Comparison of ENCODE assay signal across 12 cellular contexts in genomic region chr3:67291287-67292252, GRCh38.
A peak's percentile ranks its signal among the peaks of the same experiment; 100 is the strongest.
DNase-seq lines count a peak whose midpoint lies in the region; ATAC-seq and TF ChIP-seq lines count a peak whose summit lies in the region.
"Had no signal": no experiment of that assay in that cellular context is flagged by ENCODE, and none has a peak within 500 bp of the region (broad histone marks: within the 10 kb centered on the region; RNA-seq: fewer than 3 reads in every experiment).

No MANE protein-coding gene starts in this region.

- DNase-seq in MCF 10A (ENCODE audit: unreplicated experiment) (peak; percentile 3), breast epithelium (ENCODE audit: low spot score in 2 of 2) (no peak), fibroblast of mammary gland (ENCODE audit: low read depth) (peak; percentile 4), epidermal melanocyte (ENCODE audit: insufficient read length, low spot score) (no peak)
- no peak for DNase-seq in stimulated activated naive CD8-positive, alpha-beta T cell treated with anti-CD3 and anti-CD28 coated beads, Interleukin-15, amount 100 ng/mL, for 72 hours
- DNase-seq in effector CD4-positive, alpha-beta T cell = no peak
- DNase-seq: NCI-H345; stimulated activated naive CD4-positive, alpha-beta T cell; T-helper 9 cell had no signal

- BruUV-seq in MCF 10A (replicated peaks; lab: Mats Ljungman, UMichigan) = no TSS peak

- no peaks in the 10 kb centered on the region for H3K9me3 ChIP-seq in breast epithelium

- H3K4me1 Mint-ChIP-seq in MCF 10A (ENCODE audit: insufficient read depth, unreplicated experiment) = no peaks in the 10 kb centered on the region
- H3K4me1 Mint-ChIP-seq in stimulated activated naive CD8-positive, alpha-beta T cell treated with anti-CD3 and anti-CD28 coated beads, Interleukin-15, amount 100 ng/mL, for 72 hours = peaks cover 8% of the 10 kb centered on the region
- H3K4me1 Mint-ChIP-seq: mesothelial cell of epicardium had no signal

- peaks cover 8% of the 10 kb centered on the region for H3K9me3 Mint-ChIP-seq in MCF 10A (ENCODE audit: unreplicated experiment)
- H3K9me3 Mint-ChIP-seq in stimulated activated naive CD8-positive, alpha-beta T cell treated with anti-CD3 and anti-CD28 coated beads, Interleukin-15, amount 100 ng/mL, for 72 hours = no peaks in the 10 kb centered on the region
- H3K9me3 Mint-ChIP-seq: mesothelial cell of epicardium had no signal

- H3K4me1 ChIP-seq in breast epithelium = no peaks in the 10 kb centered on the region

- no peak for TF ChIP-seq POLR2A in breast epithelium (IDR thresholded peaks at IDR 0.05)

- H3K27me3 ChIP-seq in breast epithelium = no peaks in the 10 kb centered on the region

- no peaks in the 10 kb centered on the region for H3K36me3 Mint-ChIP-seq in MCF 10A (ENCODE audit: insufficient read depth, unreplicated experiment)
- H3K36me3 Mint-ChIP-seq: mesothelial cell of epicardium had no signal

- no peaks in the 10 kb centered on the region for H3K36me3 ChIP-seq in breast epithelium

- H3K27ac ChIP-seq in breast epithelium = no peak overlapping the region

- intact Hi-C loops in MCF 10A (cut with micrococcal nuclease) = no loop called here
- intact Hi-C loops in breast epithelium (cut with DNase I; ENCODE audit: low total_unique reads) = no loop called here

- CTCF ChIA-PET in MCF 10A (lab: Yijun Ruan, JAX) = no interaction called here

- ATAC-seq in HG03442 (IDR thresholded peaks at IDR 0.05; ENCODE audit: unreplicated experiment) (peak; percentile 51), GM19452 (IDR thresholded peaks at IDR 0.05; ENCODE audit: unreplicated experiment) (no peak)
- ATAC-seq in stimulated activated naive CD8-positive, alpha-beta T cell treated with anti-CD3 and anti-CD28 coated beads, Interleukin-15, amount 100 ng/mL, for 72 hours = peak; percentile 71

- H3K4me3 ChIP-seq in breast epithelium = no peak overlapping the region
- H3K4me3 ChIP-seq in fibroblast of mammary gland (ENCODE audit: control insufficient read depth, low read depth, low read length) = no peak overlapping the region

- TF ChIP-seq CTCF in MCF 10A (IDR thresholded peaks at IDR 0.05; ENCODE audit: unreplicated experiment) (no peak), breast epithelium (IDR thresholded peaks at IDR 0.05) (no peak), fibroblast of mammary gland (conservative IDR thresholded peaks at IDR 0.05; ENCODE audit: control insufficient read depth, insufficient read depth, low read depth, low read length) (no peak)

- H3K4me3 Mint-ChIP-seq in MCF 10A (ENCODE audit: unreplicated experiment) = no peak overlapping the region
- H3K4me3 Mint-ChIP-seq in stimulated activated naive CD8-positive, alpha-beta T cell treated with anti-CD3 and anti-CD28 coated beads, Interleukin-15, amount 100 ng/mL, for 72 hours = no peak overlapping the region
- H3K4me3 Mint-ChIP-seq: mesothelial cell of epicardium had no signal

- H3K27ac Mint-ChIP-seq in MCF 10A (ENCODE audit: low read depth, unreplicated experiment) = no peak overlapping the region
- H3K27ac Mint-ChIP-seq in stimulated activated naive CD8-positive, alpha-beta T cell treated with anti-CD3 and anti-CD28 coated beads, Interleukin-15, amount 100 ng/mL, for 72 hours = no peak overlapping the region
- H3K27ac Mint-ChIP-seq: mesothelial cell of epicardium had no signal

- POLR2A ChIA-PET in MCF 10A (lab: Yijun Ruan, JAX) = interaction anchor here (0.6 kb wide), 2 partner anchors 15 to 32 kb away, joined by 3 read pairs; no protein-coding TSS in a partner anchor

- H3K27me3 Mint-ChIP-seq in MCF 10A (ENCODE audit: insufficient read depth, unreplicated experiment) = no peaks in the 10 kb centered on the region
- no peaks in the 10 kb centered on the region for H3K27me3 Mint-ChIP-seq in stimulated activated naive CD8-positive, alpha-beta T cell treated with anti-CD3 and anti-CD28 coated beads, Interleukin-15, amount 100 ng/mL, for 72 hours

Comparison
In these comparisons a context has a peak if more than half of its experiments do, and no peak if none do; other contexts are left out.
1. DNase-seq: peak in MCF 10A (single experiment) and fibroblast of mammary gland (single experiment); none in breast epithelium (0 of 2), stimulated activated naive CD8-positive, alpha-beta T cell treated with anti-CD3 and anti-CD28 coated beads, Interleukin-15, amount 100 ng/mL, for 72 hours (0 of 2), effector CD4-positive, alpha-beta T cell (single experiment) and epidermal melanocyte (single experiment).